14 cellular contexts compared by ENCODE assay signal in genomic region chr9:110081395-110081794, GRCh38.
DNase-seq lines count a peak whose midpoint lies in the region; ATAC-seq, FAIRE-seq and TF ChIP-seq lines count a peak whose summit lies in the region.
"Had no signal": no experiment of that assay in that cellular context is flagged by ENCODE, and none has a peak within 500 bp of the region (broad histone marks: within the 10 kb centered on the region; RNA-seq: fewer than 3 reads in every experiment).

No MANE protein-coding gene starts in this region.

- no peak overlapping the region for H2BK20ac ChIP-seq in H1 (ENCODE audit: low read length)

- H2AK5ac ChIP-seq in H1 (ENCODE audit: low read depth, low read length): no peak overlapping the region

- no peaks in the 10 kb centered on the region for H4K20me1 ChIP-seq in HepG2 (ENCODE audit: insufficient read depth, low read length)
- no peaks in the 10 kb centered on the region for H4K20me1 ChIP-seq in H1 (replicated peaks in 1 of 2; ENCODE audit: control insufficient read depth in 1 of 2, insufficient read depth in 2 of 2, low read length in 2 of 2)

- TF ChIP-seq EP300 in HepG2 (IDR thresholded peaks at IDR 0.05; ENCODE audit: low read depth in 2 of 2, low read length in 2 of 2): no peak
- TF ChIP-seq EP300 in HepG2 (CRISPR knock-in tag; IDR thresholded peaks at IDR 0.05; ENCODE audit: borderline replicate concordance): no peak
- no peak for TF ChIP-seq EP300 in H1 (IDR thresholded peaks at IDR 0.05; ENCODE audit: borderline replicate concordance in 1 of 2, low read depth in 2 of 2, low read length in 2 of 2)

- H3K27me3 ChIP-seq in right lobe of liver: no peaks in the 10 kb centered on the region
- H3K27me3 ChIP-seq in HepG2 (ENCODE audit: control insufficient read depth in 1 of 2, insufficient read depth in 2 of 2, low read length in 2 of 2): no peaks in the 10 kb centered on the region
- H3K27me3 ChIP-seq in H1 (replicated peaks in 1 of 4; ENCODE audit: control insufficient read depth in 3 of 4, extremely low read depth in 1 of 4, insufficient read depth in 3 of 4, low read length in 3 of 4): no peaks in the 10 kb centered on the region
- H3K27me3 ChIP-seq: adrenal gland had no signal

- H3K4me1 ChIP-seq in right lobe of liver (peaks cover 0 to 4% (median 0%) of the 10 kb centered on the region in 4 donors), HepG2 (ENCODE audit: insufficient read depth, low read length) (no peaks in the 10 kb centered on the region), H1 (replicated peaks in 1 of 4; ENCODE audit: control insufficient read depth in 3 of 4, insufficient read depth in 4 of 4, low read length in 3 of 4) (no peaks in the 10 kb centered on the region; a peak in 2 of 7 replicates), mucosa of descending colon (ENCODE audit: low read depth) (no peaks in the 10 kb centered on the region)

- CTCF ChIA-PET in HepG2 (lab: Yijun Ruan, JAX; ENCODE audit: low intra/inter-chr PET ratio, low total read pairs) (no interaction called here), H1 (lab: Charles Lee; ENCODE audit: partially characterized antibody) (interaction anchor here (1.5 kb wide), 1 partner anchor 13 kb away, joined by 4 read pairs; no protein-coding TSS in a partner anchor)

- no peak overlapping the region for H2BK5ac ChIP-seq in H1 (ENCODE audit: low read depth, low read length)

- H3K9me3 ChIP-seq in right lobe of liver: no peaks in the 10 kb centered on the region
- H3K9me3 ChIP-seq in HepG2 (ENCODE audit: low read length): no peaks in the 10 kb centered on the region
- H3K9me3 ChIP-seq in H1 (ENCODE audit: insufficient read depth in 2 of 2, low read depth in 1 of 2, low read length in 1 of 2): no peaks in the 10 kb centered on the region
- no peaks in the 10 kb centered on the region for H3K9me3 ChIP-seq in mucosa of descending colon
- H3K9me3 ChIP-seq: adrenal gland had no signal

- no peak overlapping the region for H2BK15ac ChIP-seq in H1 (ENCODE audit: low read length)

- H2BK120ac ChIP-seq in H1 (replicated peaks; ENCODE audit: low read depth, low read length): no peak overlapping the region

- H3K36me3 ChIP-seq in right lobe of liver (no peaks in the 10 kb centered on the region), HepG2 (replicated peaks in 1 of 2; ENCODE audit: control insufficient read depth in 1 of 2, insufficient read depth in 2 of 2, low read length in 2 of 2) (no peaks in the 10 kb centered on the region), H1 (ENCODE audit: control insufficient read depth in 2 of 4, insufficient read depth in 4 of 4, low read length in 3 of 4) (no peaks in the 10 kb centered on the region), mucosa of descending colon (ENCODE audit: low read depth) (no peaks in the 10 kb centered on the region)
- H3K36me3 ChIP-seq: adrenal gland had no signal

- H3K18ac ChIP-seq in H1 (ENCODE audit: extremely low read depth, low read length): no peak overlapping the region

- no peak overlapping the region for H2BK12ac ChIP-seq in H1 (ENCODE audit: low read depth, low read length)

- FAIRE-seq in HepG2 (lab: Jason Lieb, UNC) (no peak), H1 (lab: Jason Lieb, UNC) (no peak)
- FAIRE-seq: GM18507, K562 had no signal

- H3K9ac ChIP-seq in HepG2 (ENCODE audit: insufficient read depth, low read depth, low read length) (no peak overlapping the region), H1 (replicated peaks in 1 of 4; ENCODE audit: extremely low read depth in 1 of 4, low read depth in 3 of 4, low read length in 3 of 4) (no peak overlapping the region)

- H3K23me2 ChIP-seq in H1 (ENCODE audit: low read depth, low read length): no peaks in the 10 kb centered on the region

- no peak overlapping the region for H4K5ac ChIP-seq in H1 (ENCODE audit: insufficient read length, low read depth, low read length)

- no peak overlapping the region for H3K4me3 ChIP-seq in right lobe of liver
- H3K4me3 ChIP-seq in HepG2 (replicated peaks in 1 of 3; ENCODE audit: insufficient read depth in 1 of 3, low read depth in 2 of 3, low read length in 3 of 3): no peak overlapping the region
- H3K4me3 ChIP-seq in H1 (ENCODE audit: extremely low read depth in 1 of 4, insufficient read depth in 2 of 4, low read depth in 3 of 4, low read length in 4 of 4): no peak overlapping the region
- no peak overlapping the region for H3K4me3 ChIP-seq in mucosa of descending colon
- H3K4me3 ChIP-seq: adrenal gland, K562 had no signal

- no peak overlapping the region for H3K4ac ChIP-seq in H1 (replicated peaks; ENCODE audit: insufficient read length, low read depth, low read length)

- no peak overlapping the region for H3K4me2 ChIP-seq in HepG2 (ENCODE audit: low read depth, low read length)
- H3K4me2 ChIP-seq in H1 (ENCODE audit: insufficient read depth in 1 of 2, low read depth in 2 of 2, low read length in 2 of 2): no peak overlapping the region

- H3K56ac ChIP-seq in H1 (replicated peaks; ENCODE audit: insufficient read length, low read depth, low read length): no peak overlapping the region

- ATAC-seq in right lobe of liver: peak; percentile 27 to 37 (median 32)
- no peak for ATAC-seq in HepG2
- peak; percentile 21 for ATAC-seq in mucosa of descending colon
- no peak for ATAC-seq in HG02798 (IDR thresholded peaks at IDR 0.05; ENCODE audit: poor library complexity, unreplicated experiment)
- no peak for ATAC-seq in HG02970 (IDR thresholded peaks at IDR 0.05; ENCODE audit: low FRiP score, unreplicated experiment)
- ATAC-seq: activated CD4-positive, CD25-positive, alpha-beta regulatory T cell treated with anti-CD3 and anti-CD28 coated beads, Interleukin-2, amount 50 U/mL, for 24 hours; K562 had no signal

- TF ChIP-seq CTCF in right lobe of liver (IDR thresholded peaks at IDR 0.05) (no peak), HepG2 (CRISPR knock-in tag; IDR thresholded peaks at IDR 0.05) (no peak), H1 (IDR thresholded peaks at IDR 0.05; ENCODE audit: control extremely low read depth in 1 of 3, insufficient read depth in 1 of 3, low read depth in 1 of 3, low read length in 3 of 3) (no peak), mucosa of descending colon (IDR thresholded peaks at IDR 0.05) (no peak)

- H3K79me1 ChIP-seq in H1 (ENCODE audit: low read depth, low read length): no peaks in the 10 kb centered on the region; the same call in 1 of the 2 replicates

- no peak for TF ChIP-seq POLR2A in right lobe of liver (IDR thresholded peaks at IDR 0.05)
- TF ChIP-seq POLR2A in HepG2 (IDR thresholded peaks at IDR 0.05; ENCODE audit: insufficient read depth in 1 of 2, low read depth in 2 of 2, low read length in 2 of 2): no peak
- no peak for TF ChIP-seq POLR2A in H1 (IDR thresholded peaks at IDR 0.05; ENCODE audit: control extremely low read depth in 1 of 2, low read depth in 2 of 2, low read length in 2 of 2)

- H3K23ac ChIP-seq in H1 (ENCODE audit: insufficient read length): no peak overlapping the region

- H4K8ac ChIP-seq in H1 (ENCODE audit: extremely low read depth, insufficient read depth, low read length): 0 out of 2 replicates have a peak overlapping the region, but pooled peaks have one; percentile 35

- H2AFZ ChIP-seq in HepG2 (ENCODE audit: low read length) (no peak overlapping the region), H1 (ENCODE audit: low read length) (no peak overlapping the region)

- DNase-seq in right lobe of liver (no peak), HepG2 (ENCODE audit: low spot score) (no peak), H1 (ENCODE audit: low read depth in 1 of 2, low spot score in 2 of 2) (no peak), mucosa of descending colon (no peak), DMS79 (lab: John Stamatoyannopoulos, UW) (no peak), GM19240 (ENCODE audit: insufficient read length, low spot score) (no peak)
- DNase-seq: NCI-H526 treated with DMSO at 0.1 percent for 48 hours had no signal

- no peak overlapping the region for H4K91ac ChIP-seq in H1 (replicated peaks; ENCODE audit: insufficient read length, low read length)

- intact Hi-C loops in right lobe of liver (cut with DNase I) (no loop called here), HepG2 (cut with micrococcal nuclease; ENCODE audit: unreplicated experiment) (loop anchor here (5.0 kb wide), 1 partner anchor 71 kb away; no protein-coding TSS in a partner anchor), mucosa of descending colon (cut with DNase I, micrococcal nuclease) (no loop called here)

- 27% methylated on average over 2 of the region's 3 CpGs for WGBS in right lobe of liver (ENCODE audit: insufficient coverage, low coverage, low lambda C conversion rate, missing lambda C conversion rate)
- 56% methylated on average over 3 of the region's 3 CpGs for WGBS in HepG2 (ENCODE audit: low lambda C conversion rate)
- WGBS in H1 (ENCODE audit: extremely low coverage in 1 of 2, insufficient coverage in 1 of 2, insufficient read length in 1 of 2, insufficient replicate concordance in 2 of 2, low coverage in 1 of 2, low lambda C conversion rate in 2 of 2, missing lambda C conversion rate in 1 of 2), 2 experiments: 86% methylated on average over 3 of the region's 3 CpGs; no CpG with 5 or more reads in 1 of the 2 experiments

- POLR2A ChIA-PET in HepG2 (lab: Yijun Ruan, JAX): no interaction called here
- POLR2A ChIA-PET in H1 (lab: Charles Lee; ENCODE audit: partially characterized antibody): no interaction called here

- no peak overlapping the region for H3K27ac ChIP-seq in right lobe of liver
- no peak overlapping the region for H3K27ac ChIP-seq in HepG2 (ENCODE audit: extremely low read length, insufficient read depth, low read length)
- no peak overlapping the region for H3K27ac ChIP-seq in H1 (ENCODE audit: low read depth, low read length)
- H3K27ac ChIP-seq: C4-2B had no signal

- no peaks in the 10 kb centered on the region for H3K79me2 ChIP-seq in HepG2 (ENCODE audit: insufficient read depth, low read length)
- H3K79me2 ChIP-seq in H1 (ENCODE audit: control insufficient read depth in 1 of 2, insufficient read depth in 2 of 2, low read length in 2 of 2): peaks cover 0 to 79% of the 10 kb centered on the region in 2 experiments; a peak in 2 of 4 replicates

- TF ChIP-seq RAD21 in HepG2 (CRISPR knock-in tag; IDR thresholded peaks at IDR 0.05) (no peak), H1 (IDR thresholded peaks at IDR 0.05 in 1 of 2, conservative IDR thresholded peaks at IDR 0.05 in 1 of 2; ENCODE audit: low read depth in 2 of 2, low read length in 2 of 2) (no peak)

- no peak overlapping the region for H3K14ac ChIP-seq in H1 (ENCODE audit: insufficient read length)

- in situ Hi-C loops in HepG2 (cut with HindIII; ENCODE audit: extremely low pct_ligation_motif_present, low pct_unique_long_range_greater_than_20kb): no loop called here

- no TSS peak for BruUV-seq in HepG2 (replicated peaks; lab: Mats Ljungman, UMichigan)

TF ChIP-seq in HepG2, 621 proteins besides CTCF, POLR2A, EP300 and RAD21 (continues in another document):
- TF ChIP-seq ARID2 (CRISPR knock-in tag; IDR thresholded peaks at IDR 0.05; ENCODE audit: borderline replicate concordance): no peak
- no peak for TF ChIP-seq MEIS2 (CRISPR knock-in tag; IDR thresholded peaks at IDR 0.05)

TF ChIP-seq in H1, 55 proteins besides CTCF, POLR2A, EP300 and RAD21 (continues in another document):
- TF ChIP-seq GABPA (IDR thresholded peaks at IDR 0.05; ENCODE audit: borderline replicate concordance, insufficient read depth, low read length) (no peak), RNF2 (IDR thresholded peaks at IDR 0.05; ENCODE audit: borderline replicate concordance, low read depth, low read length, missing control alignments, poor library complexity, severe bottlenecking) (no peak), POLR2AphosphoS5 (IDR thresholded peaks at IDR 0.05; ENCODE audit: low read depth, low read length) (no peak), KDM1A (IDR thresholded peaks at IDR 0.05; ENCODE audit: borderline replicate concordance, low read length) (no peak)

Comparison
In these comparisons a context has a peak if more than half of its experiments do, and no peak if none do; other contexts are left out.
1. ATAC-seq: peak in right lobe of liver (4 of 4) and mucosa of descending colon (single experiment); none in HepG2 (single experiment), HG02798 (single experiment) and HG02970 (single experiment).